Comparison of ENCODE assay signal across 4 cellular contexts in the genomic region with DNA sequence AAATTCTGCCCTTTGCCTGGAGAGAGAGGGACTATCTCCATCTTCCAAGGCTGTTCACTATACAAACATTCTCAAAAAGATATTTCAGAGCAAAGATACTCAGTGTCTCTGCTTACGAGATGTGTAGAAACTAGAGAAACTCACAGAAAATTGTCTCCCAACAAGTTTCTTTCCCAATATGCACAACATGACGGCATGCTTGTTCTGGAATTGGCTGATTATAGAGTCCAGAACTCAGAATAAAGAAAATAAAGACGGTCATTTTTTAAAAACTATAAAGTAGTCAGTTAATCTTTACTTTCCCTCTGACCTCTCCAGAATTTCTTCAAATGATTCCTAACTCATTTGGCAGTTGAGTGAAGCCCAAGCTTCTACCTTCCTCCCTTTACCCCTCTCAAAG.
TF ChIP-seq lines count a peak whose summit lies in the region.

No MANE protein-coding gene starts in this region.

TF ChIP-seq in HEK293, 187 proteins besides CTCF, POLR2A, EP300 and RAD21:
- TF ChIP-seq ZNF600 (tag by site-specific recombination; IDR thresholded peaks at IDR 0.05) (peak; percentile 69), YY1 (tag by site-specific recombination; IDR thresholded peaks at IDR 0.05) (no peak)

TF ChIP-seq in GM12878, 131 proteins besides CTCF, POLR2A, EP300 and RAD21:
- peak; percentile 51; the same call in 1 of the 2 replicates for TF ChIP-seq CBX5 (IDR thresholded peaks at IDR 0.05; ENCODE audit: low read depth)
- no peak for TF ChIP-seq SUPT20H (IDR thresholded peaks at IDR 0.05; ENCODE audit: borderline replicate concordance, control insufficient read depth, low read depth, low read length)
- TF ChIP-seq NFIC (IDR thresholded peaks at IDR 0.05; ENCODE audit: low read depth, low read length), result no peak
- no peak for TF ChIP-seq RFX5 (IDR thresholded peaks at IDR 0.05; ENCODE audit: low read depth, low read length)
- no peak for TF ChIP-seq IRF5 (IDR thresholded peaks at IDR 0.05; ENCODE audit: borderline replicate concordance)
- no peak for TF ChIP-seq ZZZ3 (IDR thresholded peaks at IDR 0.05; ENCODE audit: control insufficient read depth, insufficient read length, low read depth)

TF ChIP-seq in K562, 482 proteins besides CTCF, POLR2A, EP300 and RAD21:
- TF ChIP-seq TAF7 (tag; IDR thresholded peaks at IDR 0.05), result no peak
- TF ChIP-seq ZBTB17 (CRISPR knock-in tag; IDR thresholded peaks at IDR 0.05), result no peak
- TF ChIP-seq HMG20A (CRISPR knock-in tag; conservative IDR thresholded peaks at IDR 0.05), result no peak
- TF ChIP-seq CXXC5 (CRISPR knock-in tag; IDR thresholded peaks at IDR 0.05), result no peak
- TF ChIP-seq ZC3H4 (CRISPR knock-in tag; IDR thresholded peaks at IDR 0.05; ENCODE audit: borderline replicate concordance), result no peak
- TF ChIP-seq RBBP5 (IDR thresholded peaks at IDR 0.05; ENCODE audit: borderline replicate concordance, insufficient read depth, low read length, poor library complexity, severe bottlenecking), result no peak
- TF ChIP-seq CBX5 (IDR thresholded peaks at IDR 0.05; ENCODE audit: borderline replicate concordance, low read depth), result peak; percentile 69; the same call in 1 of the 2 replicates
- no peak for TF ChIP-seq NFIX (CRISPR knock-in tag; IDR thresholded peaks at IDR 0.05; ENCODE audit: low read depth)
- TF ChIP-seq ZNF121 (CRISPR knock-in tag; conservative IDR thresholded peaks at IDR 0.05), result no peak
- TF ChIP-seq SIN3A (IDR thresholded peaks at IDR 0.05; ENCODE audit: borderline replicate concordance in 2 of 2, control insufficient read depth in 1 of 2, low read depth in 2 of 2, low read length in 2 of 2), result no peak
- no peak for TF ChIP-seq POLR2B (IDR thresholded peaks at IDR 0.05; ENCODE audit: low read depth, partially characterized antibody)
- TF ChIP-seq, protein P1, sequence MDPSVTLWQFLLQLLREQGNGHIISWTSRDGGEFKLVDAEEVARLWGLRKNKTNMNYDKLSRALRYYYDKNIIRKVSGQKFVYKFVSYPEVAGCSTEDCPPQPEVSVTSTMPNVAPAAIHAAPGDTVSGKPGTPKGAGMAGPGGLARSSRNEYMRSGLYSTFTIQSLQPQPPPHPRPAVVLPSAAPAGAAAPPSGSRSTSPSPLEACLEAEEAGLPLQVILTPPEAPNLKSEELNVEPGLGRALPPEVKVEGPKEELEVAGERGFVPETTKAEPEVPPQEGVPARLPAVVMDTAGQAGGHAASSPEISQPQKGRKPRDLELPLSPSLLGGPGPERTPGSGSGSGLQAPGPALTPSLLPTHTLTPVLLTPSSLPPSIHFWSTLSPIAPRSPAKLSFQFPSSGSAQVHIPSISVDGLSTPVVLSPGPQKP (CRISPR knock-in tag; IDR thresholded peaks at IDR 0.05), result no peak
- no peak for TF ChIP-seq ZNF41 (CRISPR knock-in tag; conservative IDR thresholded peaks at IDR 0.05)
- TF ChIP-seq NR2C1 (IDR thresholded peaks at IDR 0.05), result no peak
- no peak for TF ChIP-seq NR2C1 (tag; IDR thresholded peaks at IDR 0.05)
- peak in 1 of 2 experiments; percentile 66; a peak in 2 of 3 replicates for TF ChIP-seq CBX3 (IDR thresholded peaks at IDR 0.05; ENCODE audit: borderline replicate concordance in 1 of 2, low read length in 2 of 2)
- TF ChIP-seq TRIM24 (IDR thresholded peaks at IDR 0.05), result peak in 1 of 2 experiments; percentile 24; a peak in 1 of 4 replicates
- TF ChIP-seq ZKSCAN8 (CRISPR knock-in tag; IDR thresholded peaks at IDR 0.05), result no peak
TF ChIP-seq in K562: peak in this region for 3.

TF ChIP-seq in WTC11, 78 proteins besides CTCF, POLR2A, EP300 and RAD21:
- TF ChIP-seq ZNF263 (CRISPR knock-in tag; IDR thresholded peaks at IDR 0.05; ENCODE audit: low read depth) (no peak), FOXK1 (CRISPR knock-in tag; IDR thresholded peaks at IDR 0.05) (no peak), ATF2 (CRISPR knock-in tag; IDR thresholded peaks at IDR 0.05; ENCODE audit: borderline replicate concordance, low read depth) (no peak), TCF7 (CRISPR knock-in tag; IDR thresholded peaks at IDR 0.05; ENCODE audit: low read depth) (no peak), JAZF1 (CRISPR knock-in tag; IDR thresholded peaks at IDR 0.05) (no peak), CBFB (CRISPR knock-in tag; IDR thresholded peaks at IDR 0.05; ENCODE audit: low read depth) (no peak), ETV6 (CRISPR knock-in tag; IDR thresholded peaks at IDR 0.05) (no peak), AR (CRISPR knock-in tag; IDR thresholded peaks at IDR 0.05) (no peak), USF1 (CRISPR knock-in tag; IDR thresholded peaks at IDR 0.05) (no peak)
- TF ChIP-seq, protein P2, sequence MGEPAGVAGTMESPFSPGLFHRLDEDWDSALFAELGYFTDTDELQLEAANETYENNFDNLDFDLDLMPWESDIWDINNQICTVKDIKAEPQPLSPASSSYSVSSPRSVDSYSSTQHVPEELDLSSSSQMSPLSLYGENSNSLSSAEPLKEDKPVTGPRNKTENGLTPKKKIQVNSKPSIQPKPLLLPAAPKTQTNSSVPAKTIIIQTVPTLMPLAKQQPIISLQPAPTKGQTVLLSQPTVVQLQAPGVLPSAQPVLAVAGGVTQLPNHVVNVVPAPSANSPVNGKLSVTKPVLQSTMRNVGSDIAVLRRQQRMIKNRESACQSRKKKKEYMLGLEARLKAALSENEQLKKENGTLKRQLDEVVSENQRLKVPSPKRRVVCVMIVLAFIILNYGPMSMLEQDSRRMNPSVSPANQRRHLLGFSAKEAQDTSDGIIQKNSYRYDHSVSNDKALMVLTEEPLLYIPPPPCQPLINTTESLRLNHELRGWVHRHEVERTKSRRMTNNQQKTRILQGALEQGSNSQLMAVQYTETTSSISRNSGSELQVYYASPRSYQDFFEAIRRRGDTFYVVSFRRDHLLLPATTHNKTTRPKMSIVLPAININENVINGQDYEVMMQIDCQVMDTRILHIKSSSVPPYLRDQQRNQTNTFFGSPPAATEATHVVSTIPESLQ (CRISPR knock-in tag; IDR thresholded peaks at IDR 0.05), result no peak
